Comparison of ENCODE assay signal across 20 cellular contexts in the genomic region with DNA sequence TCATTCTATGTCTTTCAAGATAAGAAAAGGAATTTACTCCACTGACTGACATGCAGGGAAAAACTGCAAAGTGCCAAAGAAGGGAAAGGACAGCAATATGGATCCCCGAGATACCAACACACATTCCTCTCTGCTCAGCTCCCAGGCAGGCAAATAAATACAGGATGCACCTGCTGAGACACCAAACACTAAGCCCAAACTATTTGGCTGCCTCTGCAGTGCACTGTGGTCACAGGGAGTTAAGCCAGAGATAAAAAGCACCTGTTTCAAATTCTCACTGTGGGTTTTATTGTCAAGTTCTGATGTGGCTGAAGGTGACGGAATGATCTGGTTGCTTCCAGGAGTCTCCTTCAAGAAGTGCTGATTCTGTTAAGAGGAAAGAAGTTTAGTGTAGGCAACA. TPM values are rescaled to one million over a fixed set of nuclear protein-coding genes. Genes with fewer than 3 reads are reported as not detected.
DNase-seq lines count a peak whose midpoint lies in the region; ATAC-seq and TF ChIP-seq lines count a peak whose summit lies in the region.
"Had no signal": no experiment of that assay in that cellular context is flagged by ENCODE, and none has a peak within 500 bp of the region (broad histone marks: within the 10 kb centered on the region; RNA-seq: fewer than 3 reads in every experiment).

No MANE protein-coding gene starts in this region.

- no peak overlapping the region for H3K4me3 Mint-ChIP-seq in stimulated activated naive CD8-positive, alpha-beta T cell treated with anti-CD3 and anti-CD28 coated beads, Interleukin-15, Interleukin-2, amounts not matched to agents 100 ng/mL and 50 ng/mL, for 24 hours
- H3K4me3 Mint-ChIP-seq in WTC11 = no peak overlapping the region
- H3K4me3 Mint-ChIP-seq: effector memory CD8-positive, alpha-beta T cell; stimulated activated naive CD8-positive, alpha-beta T cell treated with anti-CD3 and anti-CD28 coated beads, Interleukin-15, amount 100 ng/mL, for 72 hours had no signal

- H2BK5ac ChIP-seq in mesendoderm (ENCODE audit: low read length) = no peak overlapping the region

- POLR2A ChIA-PET in WTC11 (lab: Charles Lee) = no interaction called here
- POLR2A ChIA-PET in SK-N-SH (lab: Yijun Ruan, JAX) = no interaction called here

- no peak overlapping the region for H2BK120ac ChIP-seq in mesendoderm (ENCODE audit: low read depth, low read length)

- peaks cover 35% of the 10 kb centered on the region for H3K4me1 Mint-ChIP-seq in stimulated activated naive CD8-positive, alpha-beta T cell treated with anti-CD3 and anti-CD28 coated beads, Interleukin-15, Interleukin-2, amounts not matched to agents 100 ng/mL and 50 ng/mL, for 24 hours (ENCODE audit: low read depth)
- no peaks in the 10 kb centered on the region for H3K4me1 Mint-ChIP-seq in WTC11

- H3K27ac ChIP-seq in mesendoderm (ENCODE audit: low read depth, low read length) = peak overlapping the region; percentile 91
- no peak overlapping the region for H3K27ac ChIP-seq in SK-N-SH (ENCODE audit: low read depth in 2 of 2, low read length in 1 of 2)
- H3K27ac ChIP-seq: ovary, spleen had no signal

- no peak overlapping the region for H3K23ac ChIP-seq in mesendoderm (ENCODE audit: low read length)

- H3K36me3 ChIP-seq in mesendoderm (ENCODE audit: control insufficient read depth, insufficient read depth, low read length) = peaks cover 12% of the 10 kb centered on the region
- H3K36me3 ChIP-seq in SK-N-SH (replicated peaks in 1 of 2; ENCODE audit: control insufficient read depth in 1 of 2, insufficient read depth in 2 of 2, low read length in 1 of 2) = peaks cover 72 to 86% of the 10 kb centered on the region in 2 experiments
- H3K36me3 ChIP-seq: ovary, uterus had no signal

- H3K18ac ChIP-seq in mesendoderm (ENCODE audit: low read length) = no peak overlapping the region

- DNase-seq in stimulated activated naive CD8-positive, alpha-beta T cell treated with anti-CD3 and anti-CD28 coated beads, Interleukin-15, Interleukin-2, amounts not matched to agents 100 U/mL and 50 U/mL, for 24 hours = no peak
- DNase-seq in WTC11 (ENCODE audit: low spot score) (no peak), mesendoderm (peak; percentile 77), medulla oblongata (ENCODE audit: extremely low spot score) (no peak), SK-N-SH (no peak), NCI-H524 treated with DMSO at 0.1 percent for 48 hours (lab: John Stamatoyannopoulos, UW) (no peak)
- DNase-seq: activated naive CD4-positive, alpha-beta T cell treated with anti-CD3 and anti-CD28 coated beads, Interleukin-2, amount 50 U/mL, for 16 hours; Calu3; effector memory CD8-positive, alpha-beta T cell; Kasumi-1; NCI-H1694; NCI-H526 treated with DMSO at 0.1 percent for 48 hours; ovary; spleen; stimulated activated naive CD8-positive, alpha-beta T cell treated with anti-CD3 and anti-CD28 coated beads, Interleukin-15, amount 100 ng/mL, for 72 hours; uterus had no signal

- H3K9me2 ChIP-seq in SK-N-SH = no peaks in the 10 kb centered on the region

- no CpG with 5 or more reads among the region's 2 CpGs for WGBS in mesendoderm (ENCODE audit: extremely low coverage, insufficient coverage, low lambda C conversion rate)
- WGBS in SK-N-SH (ENCODE audit: low lambda C conversion rate) = 89% methylated on average over 2 of the region's 2 CpGs

- no peak for TF ChIP-seq RAD21 in SK-N-SH (IDR thresholded peaks at IDR 0.05; ENCODE audit: low read length)

- H3K27me3 Mint-ChIP-seq in stimulated activated naive CD8-positive, alpha-beta T cell treated with anti-CD3 and anti-CD28 coated beads, Interleukin-15, Interleukin-2, amounts not matched to agents 100 ng/mL and 50 ng/mL, for 24 hours = no peaks in the 10 kb centered on the region
- no peaks in the 10 kb centered on the region for H3K27me3 Mint-ChIP-seq in WTC11 (ENCODE audit: low read depth)
- H3K27me3 Mint-ChIP-seq: effector memory CD8-positive, alpha-beta T cell; stimulated activated naive CD8-positive, alpha-beta T cell treated with anti-CD3 and anti-CD28 coated beads, Interleukin-15, amount 100 ng/mL, for 72 hours had no signal

- H3K36me3 Mint-ChIP-seq in stimulated activated naive CD8-positive, alpha-beta T cell treated with anti-CD3 and anti-CD28 coated beads, Interleukin-15, Interleukin-2, amounts not matched to agents 100 ng/mL and 50 ng/mL, for 24 hours (ENCODE audit: low read depth) = peaks cover 78% of the 10 kb centered on the region
- peaks cover 64% of the 10 kb centered on the region for H3K36me3 Mint-ChIP-seq in WTC11

- H4K8ac ChIP-seq in mesendoderm (ENCODE audit: low read depth, low read length) = no peak overlapping the region

- H3K9ac ChIP-seq in mesendoderm (ENCODE audit: low read length) = no peak overlapping the region
- H3K9ac ChIP-seq in SK-N-SH = no peak overlapping the region

- no peak overlapping the region for H2BK15ac ChIP-seq in mesendoderm (replicated peaks; ENCODE audit: low read depth)

- H4K5ac ChIP-seq in mesendoderm (ENCODE audit: low read length) = no peak overlapping the region

- H3K4me2 ChIP-seq in mesendoderm (ENCODE audit: low read length) (no peak overlapping the region), SK-N-SH (no peak overlapping the region)

- CTCF ChIA-PET in WTC11 (lab: Charles Lee) (interaction anchor here (1.1 kb wide), 1 partner anchor 36 kb away, joined by 3 read pairs; no protein-coding TSS in a partner anchor), SK-N-SH (lab: Yijun Ruan, JAX) (interaction anchor here (0.7 kb wide), 1 partner anchor 32 kb away, joined by 3 read pairs; no protein-coding TSS in a partner anchor)

- TF ChIP-seq EP300 in SK-N-SH (IDR thresholded peaks at IDR 0.05; ENCODE audit: borderline replicate concordance in 1 of 2, low read depth in 1 of 2, low read length in 1 of 2) = no peak

- peak overlapping the region; percentile 73 for H3K56ac ChIP-seq in mesendoderm (ENCODE audit: low read length)

- no peak overlapping the region for H3K4ac ChIP-seq in mesendoderm (ENCODE audit: low read depth, low read length)

- H3K27ac Mint-ChIP-seq in stimulated activated naive CD8-positive, alpha-beta T cell treated with anti-CD3 and anti-CD28 coated beads, Interleukin-15, Interleukin-2, amounts not matched to agents 100 ng/mL and 50 ng/mL, for 24 hours = peak overlapping the region; percentile 82
- no peak overlapping the region; the same call in 1 of the 2 replicates for H3K27ac Mint-ChIP-seq in WTC11
- H3K27ac Mint-ChIP-seq: stimulated activated naive CD8-positive, alpha-beta T cell treated with anti-CD3 and anti-CD28 coated beads, Interleukin-15, amount 100 ng/mL, for 72 hours had no signal

- TF ChIP-seq CTCF in WTC11 (IDR thresholded peaks at IDR 0.05) = no peak
- no peak for TF ChIP-seq CTCF in SK-N-SH (IDR thresholded peaks at IDR 0.05)

- H3K4me3 ChIP-seq in mesendoderm (ENCODE audit: low read length) (no peak overlapping the region), SK-N-SH (ENCODE audit: low read depth in 2 of 2, low read length in 1 of 2) (no peak overlapping the region)
- H3K4me3 ChIP-seq: ovary, spleen, uterus had no signal

- H3K9me3 ChIP-seq in SK-N-SH = no peaks in the 10 kb centered on the region
- H3K9me3 ChIP-seq: ovary, spleen, uterus had no signal

- H3K4me1 ChIP-seq in mesendoderm (ENCODE audit: control insufficient read depth, low read depth, low read length) (peaks cover 5% of the 10 kb centered on the region), SK-N-SH (ENCODE audit: control insufficient read depth in 1 of 2, insufficient read depth in 2 of 2, low read depth in 1 of 2, low read length in 1 of 2) (peaks cover 2 to 53% of the 10 kb centered on the region in 2 experiments)

- no peak overlapping the region for H2AFZ ChIP-seq in SK-N-SH (ENCODE audit: low read depth)

- H3F3A ChIP-seq in SK-N-SH (replicated peaks; ENCODE audit: insufficient read depth) = peaks cover 4% of the 10 kb centered on the region

- no peak for ATAC-seq in stimulated activated naive CD8-positive, alpha-beta T cell treated with anti-CD3 and anti-CD28 coated beads, Interleukin-15, Interleukin-2, amounts not matched to agents 100 U/mL and 50 U/mL, for 24 hours
- ATAC-seq in WTC11 (0 out of 2 replicates have a peak, but pooled peaks have one; percentile 39), GM18870 (IDR thresholded peaks at IDR 0.05; ENCODE audit: unreplicated experiment) (no peak)
- ATAC-seq: effector memory CD8-positive, alpha-beta T cell; stimulated activated naive CD8-positive, alpha-beta T cell treated with anti-CD3 and anti-CD28 coated beads, Interleukin-15, amount 100 ng/mL, for 72 hours had no signal

- H2AK5ac ChIP-seq in mesendoderm (ENCODE audit: low read length) = no peak overlapping the region

- H3K27me3 ChIP-seq in mesendoderm (ENCODE audit: insufficient read depth, low read length, poor library complexity) = no peaks in the 10 kb centered on the region
- no peaks in the 10 kb centered on the region for H3K27me3 ChIP-seq in SK-N-SH (ENCODE audit: insufficient read depth)
- H3K27me3 ChIP-seq: ovary, spleen, uterus had no signal

- no peaks in the 10 kb centered on the region for H3K9me3 Mint-ChIP-seq in stimulated activated naive CD8-positive, alpha-beta T cell treated with anti-CD3 and anti-CD28 coated beads, Interleukin-15, Interleukin-2, amounts not matched to agents 100 ng/mL and 50 ng/mL, for 24 hours
- no peaks in the 10 kb centered on the region for H3K9me3 Mint-ChIP-seq in WTC11
- H3K9me3 Mint-ChIP-seq: effector memory CD8-positive, alpha-beta T cell; stimulated activated naive CD8-positive, alpha-beta T cell treated with anti-CD3 and anti-CD28 coated beads, Interleukin-15, amount 100 ng/mL, for 72 hours had no signal

- peaks cover 5% of the 10 kb centered on the region for H3K79me1 ChIP-seq in mesendoderm (ENCODE audit: low read length)

- no peaks in the 10 kb centered on the region for H3K79me2 ChIP-seq in mesendoderm (ENCODE audit: control insufficient read depth, insufficient read depth, low read length)
- peaks cover 6% of the 10 kb centered on the region; the same call in 1 of the 2 replicates for H3K79me2 ChIP-seq in SK-N-SH (ENCODE audit: insufficient read depth)

- peaks cover 9% of the 10 kb centered on the region; the same call in 1 of the 2 replicates for H4K20me1 ChIP-seq in SK-N-SH (ENCODE audit: insufficient read depth)

RNA-seq across cellular contexts. Expression of gene TEX38, which starts 17.7 kb away (rescaled TPM):
- 0.17 to 0.21 TPM (median 0.18 TPM) in 3 replicates for total RNA-seq in WTC11 (2021)
- polyA plus RNA-seq in mesendoderm (2013, experiment 1 of 2) = 0.06 TPM
- polyA plus RNA-seq in mesendoderm (2013, experiment 2 of 2) = not detected
- 0.07 and 0.24 TPM in 2 replicates for polyA plus RNA-seq in SK-N-SH (2012; rRNA removed)
- not detected in 2 replicates for polyA plus RNA-seq in SK-N-SH (2012; cell fraction: cytosol; rRNA removed)
- 0.61 and 0.65 TPM in 2 replicates for polyA plus RNA-seq in SK-N-SH (2012; cell fraction: nucleus; rRNA removed)
- total RNA-seq: activated CD8-positive, alpha-beta memory T cell treated with anti-CD3 and anti-CD28 coated beads for 36 hours; bronchial epithelial cell; Calu3; spleen; uterus had no signal

RNA-seq across cellular contexts. Expression of gene ATPAF1, which starts 21.2 kb away (rescaled TPM):
- total RNA-seq in WTC11 (2021) = 35.7 to 45.5 TPM (median 44.5 TPM) in 3 replicates
- polyA plus RNA-seq in mesendoderm (2013, experiment 1 of 2) = 40.9 TPM
- polyA plus RNA-seq in mesendoderm (2013, experiment 2 of 2) = 40.2 TPM
- 39.9 and 51.0 TPM in 2 replicates for polyA plus RNA-seq in SK-N-SH (2012; rRNA removed)
- 55.6 and 57.4 TPM in 2 replicates for polyA plus RNA-seq in SK-N-SH (2012; cell fraction: cytosol; rRNA removed)
- polyA plus RNA-seq in SK-N-SH (2012; cell fraction: nucleus; rRNA removed) = 19.7 and 32.5 TPM in 2 replicates

RNA-seq across cellular contexts. Expression of gene EFCAB14, which starts 29.6 kb away (rescaled TPM):
- 38.4 to 46.2 TPM (median 39.1 TPM) in 3 replicates for total RNA-seq in WTC11 (2021)
- polyA plus RNA-seq in mesendoderm (2013, experiment 1 of 2) = 26.7 TPM
- polyA plus RNA-seq in mesendoderm (2013, experiment 2 of 2) = 27.1 TPM
- polyA plus RNA-seq in SK-N-SH (2012; rRNA removed) = 13.6 and 20.0 TPM in 2 replicates
- polyA plus RNA-seq in SK-N-SH (2012; cell fraction: cytosol; rRNA removed) = 20.4 and 21.8 TPM in 2 replicates
- polyA plus RNA-seq in SK-N-SH (2012; cell fraction: nucleus; rRNA removed) = 12.8 and 21.3 TPM in 2 replicates
